17 cellular contexts compared by ENCODE assay signal in the genomic region with DNA sequence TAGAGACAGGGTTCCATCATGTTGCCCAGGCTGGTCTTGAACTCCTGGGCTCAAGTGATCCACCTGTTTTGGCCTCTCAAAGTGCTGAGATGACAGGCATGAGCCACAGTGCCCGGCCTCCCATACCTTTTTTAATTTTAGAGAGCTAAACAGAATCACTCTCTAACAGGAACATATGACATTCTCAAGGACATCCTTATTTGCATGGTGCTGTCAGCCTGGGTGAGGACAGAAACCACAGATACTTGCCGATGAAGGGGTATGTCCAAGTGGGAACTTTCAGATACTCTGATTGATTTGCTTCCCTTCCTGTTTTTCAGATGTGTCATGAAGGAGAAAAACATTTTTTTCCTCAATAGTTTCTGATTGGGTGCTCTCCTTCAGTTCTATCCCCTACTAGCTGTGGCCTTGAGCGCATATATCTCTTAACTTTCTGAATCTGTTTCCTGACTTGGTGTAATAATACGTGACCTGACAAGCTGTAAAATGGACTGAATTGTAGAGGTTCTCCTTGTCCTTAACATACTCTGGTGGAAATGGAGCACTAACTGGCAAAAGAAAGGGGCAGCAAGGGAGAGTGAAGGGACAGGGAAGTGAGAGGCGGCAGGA. TPM values are rescaled to one million over a fixed set of nuclear protein-coding genes. Genes with fewer than 3 reads are reported as not detected.
DNase-seq lines count a peak whose midpoint lies in the region; ATAC-seq and TF ChIP-seq lines count a peak whose summit lies in the region.
"Had no signal": no experiment of that assay in that cellular context is flagged by ENCODE, and none has a peak within 500 bp of the region (broad histone marks: within the 10 kb centered on the region; RNA-seq: fewer than 3 reads in every experiment).

No MANE protein-coding gene starts in this region.

- H3K4me3 Mint-ChIP-seq in T-helper 17 cell: no peak overlapping the region
- H3K4me3 Mint-ChIP-seq: memory B cell; stimulated activated effector memory CD8-positive, alpha-beta T cell treated with anti-CD3 and anti-CD28 coated beads, Interleukin-12 subunit alpha, Interleukin-12 subunit beta, amount 100 ng/mL, for 72 hours had no signal

- intact Hi-C loops in aorta (cut with DNase I): no loop called here

- no peaks in the 10 kb centered on the region for H4K20me1 ChIP-seq in OCI-LY1 (ENCODE audit: insufficient read depth, low read length)

- peak overlapping the region; percentile 32 for H3K4me3 ChIP-seq in OCI-LY1 (ENCODE audit: low read depth, low read length, poor library complexity, severe bottlenecking)
- no peak overlapping the region for H3K4me3 ChIP-seq in aorta (ENCODE audit: low read length in 2 of 2)
- H3K4me3 ChIP-seq: esophagus muscularis mucosa, vagina had no signal

- TF ChIP-seq CTCF in OCI-LY1 (IDR thresholded peaks at IDR 0.05; ENCODE audit: low read length): no peak

- H3K4me2 ChIP-seq in OCI-LY1 (ENCODE audit: low read length): peak overlapping the region; percentile 66

- peak overlapping the region; percentile 44; the same call in 1 of the 2 replicates for H3K9ac ChIP-seq in OCI-LY1 (ENCODE audit: low read length)
- H3K9ac ChIP-seq: parathyroid adenoma had no signal

- peaks cover 75% of the 10 kb centered on the region for H3K4me1 ChIP-seq in OCI-LY1 (ENCODE audit: insufficient read depth, low read length, severe bottlenecking)
- no peaks in the 10 kb centered on the region for H3K4me1 ChIP-seq in aorta (ENCODE audit: control insufficient read depth in 1 of 2, insufficient read depth in 2 of 2, low read length in 2 of 2)
- H3K4me1 ChIP-seq: BE2C, vagina had no signal

- H3K9me3 ChIP-seq in OCI-LY1 (ENCODE audit: low read length): no peaks in the 10 kb centered on the region
- no peaks in the 10 kb centered on the region for H3K9me3 ChIP-seq in T-helper 17 cell (ENCODE audit: control insufficient read depth, low read length, poor library complexity, severe bottlenecking)
- H3K9me3 ChIP-seq in aorta (ENCODE audit: control insufficient read depth, low read length): no peaks in the 10 kb centered on the region
- H3K9me3 ChIP-seq: BE2C, esophagus muscularis mucosa, vagina had no signal

- no peaks in the 10 kb centered on the region for H3K36me3 ChIP-seq in OCI-LY1 (ENCODE audit: insufficient read depth, low read length)
- H3K36me3 ChIP-seq in aorta (ENCODE audit: control insufficient read depth in 1 of 2, insufficient read depth in 2 of 2, low read length in 1 of 2): no peaks in the 10 kb centered on the region
- H3K36me3 ChIP-seq: BE2C, esophagus muscularis mucosa, vagina had no signal

- peaks cover 29% of the 10 kb centered on the region for H3K27me3 Mint-ChIP-seq in T-helper 17 cell
- H3K27me3 Mint-ChIP-seq: memory B cell had no signal

- H3K27me3 ChIP-seq in OCI-LY1 (ENCODE audit: insufficient read depth, low read length) (no peaks in the 10 kb centered on the region), aorta (ENCODE audit: control insufficient read depth in 1 of 2, insufficient read depth in 2 of 2, low read length in 1 of 2) (no peaks in the 10 kb centered on the region)
- H3K27me3 ChIP-seq: BE2C, esophagus muscularis mucosa, vagina had no signal

- ATAC-seq in GM18868 (IDR thresholded peaks at IDR 0.05; ENCODE audit: unreplicated experiment) (peak; percentile 73), GM21515 (IDR thresholded peaks at IDR 0.05; ENCODE audit: unreplicated experiment) (peak; percentile 84), HG03045 (IDR thresholded peaks at IDR 0.05; ENCODE audit: unreplicated experiment) (peak; percentile 82), T-helper 17 cell (no peak), aorta (ENCODE audit: low FRiP score) (no peak)
- ATAC-seq: stimulated activated effector memory CD8-positive, alpha-beta T cell treated with anti-CD3 and anti-CD28 coated beads, Interleukin-12 subunit alpha, Interleukin-12 subunit beta, amount 100 ng/mL, for 72 hours had no signal

- H2AFZ ChIP-seq in OCI-LY1 (ENCODE audit: low read length): no peak overlapping the region
- H2AFZ ChIP-seq: parathyroid adenoma had no signal

- no peaks in the 10 kb centered on the region for H3K4me1 Mint-ChIP-seq in T-helper 17 cell
- H3K4me1 Mint-ChIP-seq: stimulated activated effector memory CD8-positive, alpha-beta T cell treated with anti-CD3 and anti-CD28 coated beads, Interleukin-12 subunit alpha, Interleukin-12 subunit beta, amount 100 ng/mL, for 72 hours had no signal

- no peaks in the 10 kb centered on the region for H3K79me2 ChIP-seq in OCI-LY1 (ENCODE audit: insufficient read depth, low read length)
- H3K79me2 ChIP-seq: parathyroid adenoma had no signal

- no peaks in the 10 kb centered on the region for H3K36me3 Mint-ChIP-seq in T-helper 17 cell (ENCODE audit: low read depth)
- H3K36me3 Mint-ChIP-seq: memory B cell; stimulated activated effector memory CD8-positive, alpha-beta T cell treated with anti-CD3 and anti-CD28 coated beads, Interleukin-12 subunit alpha, Interleukin-12 subunit beta, amount 100 ng/mL, for 72 hours had no signal

- no peaks in the 10 kb centered on the region for H3K9me2 ChIP-seq in OCI-LY1 (ENCODE audit: low read depth, low read length)

- no peaks in the 10 kb centered on the region for H3F3A ChIP-seq in OCI-LY1 (ENCODE audit: insufficient read depth, low read length)

- DNase-seq in T-helper 17 cell (no peak), aorta (no peak), kidney glomerular epithelial cell (lab: John Stamatoyannopoulos, UW) (no peak), DMS53 (lab: John Stamatoyannopoulos, UW) (no peak)
- DNase-seq: activated CD4-positive, alpha-beta T cell treated with anti-CD3 and anti-CD28 coated beads, Interleukin-2, amount 50 U/mL, for 4 hours; activated gamma-delta T cell treated with Interleukin-2 at 50 U/mL for 16 hours; BE2C; NCI-H187 had no signal

- 92% methylated on average over 5 of the region's 5 CpGs for WGBS in aorta, 2 donors

- no peak overlapping the region for H3K27ac Mint-ChIP-seq in T-helper 17 cell
- H3K27ac Mint-ChIP-seq: memory B cell; stimulated activated effector memory CD8-positive, alpha-beta T cell treated with anti-CD3 and anti-CD28 coated beads, Interleukin-12 subunit alpha, Interleukin-12 subunit beta, amount 100 ng/mL, for 72 hours had no signal

- H3K27ac ChIP-seq in OCI-LY1 (ENCODE audit: low read depth, low read length, poor library complexity, severe bottlenecking): peak overlapping the region; percentile 79
- H3K27ac ChIP-seq in aorta (ENCODE audit: low read depth in 1 of 2, low read length in 2 of 2): no peak overlapping the region
- H3K27ac ChIP-seq: esophagus muscularis mucosa, parathyroid adenoma, vagina had no signal

RNA-seq across cellular contexts. Expression of a gene that starts 49.6 kb away (rescaled TPM):
- total RNA-seq in T-helper 17 cell: under 1 TPM in 1 of 2 donors, not detected in 1; 0.16 TPM
- under 1 TPM in 1 of 2 donors, not detected in 1; 0.32 TPM for total RNA-seq in aorta
- under 1 TPM in 1 of 2 donors, not detected in 1; 0.05 TPM for polyA plus RNA-seq in aorta

Comparison
In these comparisons a context has a peak if more than half of its experiments do, and no peak if none do; other contexts are left out.
1. ATAC-seq: peak in GM18868 (single experiment), GM21515 (single experiment) and HG03045 (single experiment); none in T-helper 17 cell (single experiment) and aorta (single experiment).